ENCODE assay signal across 22 cellular contexts in the genomic region with DNA sequence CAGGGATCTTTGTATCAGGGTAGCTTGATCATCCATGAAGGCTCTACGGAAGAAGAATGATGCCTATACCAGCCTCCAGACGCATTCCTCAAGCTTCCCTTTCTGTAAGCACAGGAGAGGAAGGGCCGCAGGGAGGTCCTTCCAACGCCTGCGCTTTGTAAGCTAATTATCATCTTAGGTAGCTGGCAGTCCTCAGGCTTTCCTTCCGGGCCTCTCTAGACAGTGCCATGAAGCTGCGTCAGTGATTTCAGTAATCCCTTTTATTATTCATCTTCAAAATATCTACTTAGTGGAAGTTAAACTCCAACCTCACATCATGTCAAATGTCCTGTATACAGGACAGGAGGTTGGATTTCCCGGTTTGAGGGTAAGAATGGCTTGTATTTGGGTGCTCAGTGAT.
"Had no signal": no experiment of that assay in that cellular context is flagged by ENCODE, and none has a peak within 500 bp of the region (broad histone marks: within the 10 kb centered on the region; RNA-seq: fewer than 3 reads in every experiment).

No MANE protein-coding gene starts in this region.

- H3K4me1 Mint-ChIP-seq: naive thymus-derived CD4-positive, alpha-beta T cell; stimulated activated memory B cell treated with anti-CD40 and anti-IgM and Interleukin-4, amounts not matched to agents 10 μg/mL and 1 μg/mL and 100 μg/mL, for 72 hours had no signal

- H3K4me2 ChIP-seq: hepatocyte had no signal

- H2AFZ ChIP-seq: hepatocyte, parathyroid adenoma had no signal

- H3K36me3 ChIP-seq: spleen, tibial artery, upper lobe of left lung, vagina had no signal

- H3K27ac Mint-ChIP-seq: naive thymus-derived CD4-positive, alpha-beta T cell; nephron progenitor cell; stimulated activated memory B cell treated with anti-CD40 and anti-IgM and Interleukin-4, amounts not matched to agents 10 μg/mL and 1 μg/mL and 100 μg/mL, for 72 hours; stimulated activated naive CD8-positive, alpha-beta T cell treated with anti-CD3 and anti-CD28 coated beads, Interleukin-15, Interleukin-2, amounts not matched to agents 100 ng/mL and 50 ng/mL, for 24 hours had no signal

- H3K4me3 ChIP-seq: hepatocyte, psoas muscle, spleen, tibial artery, upper lobe of left lung, vagina had no signal

- H3K36me3 Mint-ChIP-seq: naive thymus-derived CD4-positive, alpha-beta T cell; stimulated activated memory B cell treated with anti-CD40 and anti-IgM and Interleukin-4, amounts not matched to agents 10 μg/mL and 1 μg/mL and 100 μg/mL, for 72 hours had no signal

- H3K27ac ChIP-seq: hepatocyte, parathyroid adenoma, psoas muscle, spleen, tibial artery, upper lobe of left lung, vagina had no signal

- ATAC-seq: left lobe of liver; naive thymus-derived CD4-positive, alpha-beta T cell; psoas muscle; sciatic nerve; stimulated activated memory B cell treated with anti-CD40 and anti-IgM and Interleukin-4, amounts not matched to agents 10 μg/mL and 1 μg/mL and 100 μg/mL, for 72 hours had no signal

- H3K4me1 ChIP-seq: parathyroid adenoma, psoas muscle, spleen, tibial artery, upper lobe of left lung, vagina had no signal

- H3K27me3 Mint-ChIP-seq: stimulated activated memory B cell treated with anti-CD40 and anti-IgM and Interleukin-4, amounts not matched to agents 10 μg/mL and 1 μg/mL and 100 μg/mL, for 72 hours had no signal

- H3K9me3 Mint-ChIP-seq: nephron progenitor cell had no signal

- H3K79me2 ChIP-seq: hepatocyte, parathyroid adenoma had no signal

- DNase-seq: dermis blood vessel endothelial cell; erythroblast; foreskin melanocyte; head of caudate nucleus; mammary epithelial cell; naive thymus-derived CD4-positive, alpha-beta T cell; nephron progenitor cell; psoas muscle; retina; spleen; stimulated activated CD4-positive, alpha-beta T cell treated with anti-CD3 and anti-CD28 coated beads, Interleukin-15, amount 100 ng/mL, for 24 hours; stimulated activated CD4-positive, alpha-beta T cell treated with anti-CD3 and anti-CD28 coated beads, Interleukin-1b, Interleukin-23, amount 100 ng/mL, for 48 hours; stimulated activated CD4-positive, alpha-beta T cell treated with anti-CD3 and anti-CD28 coated beads, Interleukin-4, amount 100 ng/mL, for 24 hours; tibial artery; upper lobe of left lung had no signal

- H3K27me3 ChIP-seq: hepatocyte, spleen, tibial artery, upper lobe of left lung, vagina had no signal

- H3K4me3 Mint-ChIP-seq: naive thymus-derived CD4-positive, alpha-beta T cell; nephron progenitor cell; stimulated activated memory B cell treated with anti-CD40 and anti-IgM and Interleukin-4, amounts not matched to agents 10 μg/mL and 1 μg/mL and 100 μg/mL, for 72 hours; stimulated activated naive CD8-positive, alpha-beta T cell treated with anti-CD3 and anti-CD28 coated beads, Interleukin-15, Interleukin-2, amounts not matched to agents 100 ng/mL and 50 ng/mL, for 24 hours had no signal
